In the genomic region with DNA sequence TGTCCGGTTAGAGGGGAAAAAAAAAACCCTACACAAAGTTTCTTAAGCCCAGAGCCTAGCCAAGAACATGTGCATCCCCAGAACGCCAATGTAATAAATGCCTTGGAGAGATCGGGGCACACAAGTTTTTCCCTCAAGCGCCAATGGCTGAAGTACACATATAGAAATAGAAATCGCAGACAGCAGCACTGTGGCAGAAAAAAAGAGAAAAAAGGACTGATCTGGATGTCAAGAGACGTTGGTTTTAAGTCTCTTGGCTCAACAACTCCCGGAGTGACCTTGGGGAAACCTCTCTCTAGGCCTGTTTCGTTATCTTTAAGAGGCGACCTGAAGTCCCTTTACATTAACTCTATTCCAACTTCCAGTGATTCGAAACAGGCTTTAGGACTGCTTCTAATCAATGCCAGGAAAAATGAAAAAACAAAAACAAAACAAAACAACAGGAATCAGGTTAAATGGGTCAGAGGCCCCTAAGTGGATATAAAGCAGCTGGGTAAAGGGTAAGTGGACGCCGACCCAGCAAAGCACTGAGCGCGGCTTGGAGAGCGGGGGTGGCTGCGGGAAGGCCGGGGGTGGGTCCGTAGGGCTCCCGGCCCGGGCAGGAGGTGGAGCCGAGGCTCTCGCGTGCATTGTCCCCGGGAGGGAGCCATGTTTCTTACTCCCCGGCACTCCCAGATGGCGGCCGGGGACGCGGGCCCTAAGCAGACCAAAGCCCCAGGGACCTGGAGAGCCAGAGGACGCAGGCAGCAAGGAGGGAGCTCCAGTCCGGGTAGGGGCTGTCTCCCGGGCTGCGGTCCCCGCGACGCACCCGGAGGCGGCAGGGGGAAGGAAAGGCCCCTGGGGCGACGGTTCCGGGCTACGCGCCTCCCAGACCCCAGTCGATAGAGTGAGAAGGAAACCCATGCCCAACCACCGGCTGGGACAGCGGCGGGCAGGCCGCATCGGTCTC, we compare ENCODE assay signal across 9 cellular contexts. TPM values are rescaled to one million over a fixed set of nuclear protein-coding genes. Genes with fewer than 3 reads are reported as not detected.
DNase-seq lines count a peak whose midpoint lies in the region; ATAC-seq, FAIRE-seq and TF ChIP-seq lines count a peak whose summit lies in the region.
"Had no signal": no experiment of that assay in that cellular context is flagged by ENCODE, and none has a peak within 500 bp of the region (broad histone marks: within the 10 kb centered on the region; RNA-seq: fewer than 3 reads in every experiment).

No MANE protein-coding gene starts in this region.

- peak overlapping the region; percentile 99 for H3K4me3 Mint-ChIP-seq in activated naive CD4-positive, alpha-beta T cell treated with anti-CD3 and anti-CD28 coated beads, Interleukin-2, amount 50 U/mL, for 24 hours

- H3K27ac Mint-ChIP-seq in activated naive CD4-positive, alpha-beta T cell treated with anti-CD3 and anti-CD28 coated beads, Interleukin-2, amount 50 U/mL, for 24 hours: peak overlapping the region; percentile 97

- peaks cover 15% of the 10 kb centered on the region for H3K4me1 ChIP-seq in osteoblast (ENCODE audit: insufficient read depth, low read length)
- H3K4me1 ChIP-seq in tibial artery: peaks cover 0 to 46% (median 18%) of the 10 kb centered on the region in 4 donors

- H3K36me3 Mint-ChIP-seq in activated naive CD4-positive, alpha-beta T cell treated with anti-CD3 and anti-CD28 coated beads, Interleukin-2, amount 50 U/mL, for 24 hours: peaks cover 19% of the 10 kb centered on the region

- H2AFZ ChIP-seq in osteoblast (ENCODE audit: low read length): peak overlapping the region; percentile 81

- H3K9me3 ChIP-seq in osteoblast (ENCODE audit: low read depth, low read length): no peaks in the 10 kb centered on the region
- no peaks in the 10 kb centered on the region for H3K9me3 ChIP-seq in tibial artery

- ATAC-seq in GM18909 (IDR thresholded peaks at IDR 0.05; ENCODE audit: poor library complexity, unreplicated experiment): peak; percentile 64
- ATAC-seq in HG03159 (IDR thresholded peaks at IDR 0.05; ENCODE audit: unreplicated experiment): peak; percentile 49

- H3K4me3 ChIP-seq in osteoblast (ENCODE audit: insufficient read depth, low read length): peak overlapping the region; percentile 99
- peak overlapping the region; percentile 80 to 92 for H3K4me3 ChIP-seq in tibial artery

- H3K27me3 ChIP-seq in osteoblast (ENCODE audit: insufficient read depth, low read length) (no peaks in the 10 kb centered on the region), tibial artery (no peaks in the 10 kb centered on the region)

- DNase-seq in RCC 7860 (ENCODE audit: low spot score) (peak; percentile 37), glomerular visceral epithelial cell (ENCODE audit: extremely low spot score) (peak; percentile 73), osteoblast (ENCODE audit: insufficient read length, low spot score, missing footprints) (peak; percentile 96), tibial artery (peak; percentile 65 to 85)

- peaks cover 45% of the 10 kb centered on the region for H4K20me1 ChIP-seq in osteoblast (ENCODE audit: insufficient read depth, low read length)

- peaks cover 68% of the 10 kb centered on the region for H3K79me2 ChIP-seq in osteoblast (ENCODE audit: insufficient read depth, low read length)

- peak overlapping the region; percentile 99 for H3K27ac ChIP-seq in C4-2B
- peak overlapping the region; percentile 96 for H3K27ac ChIP-seq in osteoblast (ENCODE audit: low read depth, low read length)
- peak overlapping the region; percentile 97 to 99 for H3K27ac ChIP-seq in tibial artery

- H3K36me3 ChIP-seq in osteoblast (ENCODE audit: insufficient read depth, low read length) (no peaks in the 10 kb centered on the region), tibial artery (no peaks in the 10 kb centered on the region)

- no peaks in the 10 kb centered on the region for H3K27me3 Mint-ChIP-seq in activated naive CD4-positive, alpha-beta T cell treated with anti-CD3 and anti-CD28 coated beads, Interleukin-2, amount 50 U/mL, for 24 hours

- no peak for FAIRE-seq in RCC 7860 (lab: Jason Lieb, UNC)
- FAIRE-seq: islet of Langerhans had no signal

- TF ChIP-seq CTCF in C4-2B (conservative IDR thresholded peaks at IDR 0.05) (no peak), osteoblast (IDR thresholded peaks at IDR 0.05; ENCODE audit: extremely low read depth, low read depth, low read length) (no peak), tibial artery (IDR thresholded peaks at IDR 0.05) (no peak)

- H3K4me2 ChIP-seq in osteoblast (ENCODE audit: insufficient read depth, low read length): peak overlapping the region; percentile 96

- no peaks in the 10 kb centered on the region for H3K9me3 Mint-ChIP-seq in activated naive CD4-positive, alpha-beta T cell treated with anti-CD3 and anti-CD28 coated beads, Interleukin-2, amount 50 U/mL, for 24 hours

- H3K4me1 Mint-ChIP-seq in activated naive CD4-positive, alpha-beta T cell treated with anti-CD3 and anti-CD28 coated beads, Interleukin-2, amount 50 U/mL, for 24 hours: peaks cover 43% of the 10 kb centered on the region

- intact Hi-C loops in tibial artery (cut with DNase I; ENCODE audit: low total_unique reads): no loop called here

RNA-seq across cellular contexts. Expression of a gene that starts 0.8 kb away (rescaled TPM):
- total RNA-seq in osteoblast: 135 and 151 TPM in 2 replicates

RNA-seq across cellular contexts. Expression of a gene that starts 24.1 kb away (rescaled TPM):
- total RNA-seq in osteoblast: 102 and 111 TPM in 2 replicates

RNA-seq across cellular contexts. Expression of a gene that starts 50.3 kb away (rescaled TPM):
- 1.1 and 1.2 TPM in 2 replicates for total RNA-seq in osteoblast

Comparison
In these comparisons a context has a peak if more than half of its experiments do, and no peak if none do; other contexts are left out.
1. Peak in every context shown above with its lines: DNase-seq, ATAC-seq, H3K4me3 ChIP-seq and H3K27ac ChIP-seq.
2. DNase-seq: peak in every context shown above with its lines; median percentile 96 in osteoblast; 75 in tibial artery; 73 in glomerular visceral epithelial cell; 37 in RCC 7860.